Comparison of ENCODE assay signal across 20 cellular contexts in the genomic region with DNA sequence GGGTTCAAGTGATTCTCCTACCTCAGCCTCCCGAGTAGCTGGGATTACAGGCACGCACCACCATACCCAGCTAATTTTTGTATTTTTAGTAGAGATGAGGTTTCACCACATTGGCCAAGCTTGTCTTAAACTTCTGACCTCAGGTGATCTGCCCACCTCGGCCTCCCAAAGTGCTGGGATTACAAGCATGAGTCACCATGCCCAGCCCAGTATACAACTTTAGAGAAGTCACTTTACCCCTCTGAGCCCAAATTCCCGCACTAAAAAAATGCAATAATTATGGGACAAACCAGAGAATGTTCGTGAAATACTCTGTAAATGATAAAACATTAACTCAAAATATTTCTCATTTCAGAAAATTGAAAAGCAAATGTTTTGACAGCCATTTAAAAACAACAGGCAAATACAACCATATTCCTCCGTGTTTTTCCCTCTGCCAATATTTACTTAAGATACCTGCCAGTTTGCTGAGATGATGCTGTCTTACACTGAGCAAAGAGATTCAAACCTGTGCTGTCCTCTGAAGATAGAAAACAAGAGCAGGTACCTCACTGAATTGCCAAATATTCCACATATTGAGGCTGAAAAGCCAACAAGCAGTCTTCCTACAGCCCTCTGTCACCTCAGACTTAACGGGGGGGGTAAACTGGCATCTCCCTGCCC.
"Had no signal": no experiment of that assay in that cellular context is flagged by ENCODE, and none has a peak within 500 bp of the region (broad histone marks: within the 10 kb centered on the region; RNA-seq: fewer than 3 reads in every experiment).

No MANE protein-coding gene starts in this region.

- H3K36me3 ChIP-seq: ovary had no signal

- H3K36me3 Mint-ChIP-seq: activated naive CD8-positive, alpha-beta T cell; naive thymus-derived CD4-positive, alpha-beta T cell; stimulated activated naive B cell treated with anti-CD40 and anti-IgM and Interleukin-4, amounts not matched to agents 10 μg/mL and 1 μg/mL and 100 μg/mL, for 72 hours had no signal

- H3K9me3 ChIP-seq: ovary, psoas muscle, stomach, tibial nerve had no signal

- H3K27me3 Mint-ChIP-seq: stimulated activated naive B cell treated with anti-CD40 and anti-IgM and Interleukin-4, amounts not matched to agents 10 μg/mL and 1 μg/mL and 100 μg/mL, for 72 hours had no signal

- H3K9me3 Mint-ChIP-seq: mesothelial cell of epicardium; stimulated activated naive B cell treated with anti-CD40 and anti-IgM and Interleukin-4, amounts not matched to agents 10 μg/mL and 1 μg/mL and 100 μg/mL, for 72 hours had no signal

- H3K4me3 Mint-ChIP-seq: activated naive CD8-positive, alpha-beta T cell; mesothelial cell of epicardium; naive thymus-derived CD4-positive, alpha-beta T cell; stimulated activated naive B cell treated with anti-CD40 and anti-IgM and Interleukin-4, amounts not matched to agents 10 μg/mL and 1 μg/mL and 100 μg/mL, for 72 hours had no signal

- H3K27ac ChIP-seq: ovary, psoas muscle had no signal

- H3K4me1 Mint-ChIP-seq: mesothelial cell of epicardium; stimulated activated naive B cell treated with anti-CD40 and anti-IgM and Interleukin-4, amounts not matched to agents 10 μg/mL and 1 μg/mL and 100 μg/mL, for 72 hours had no signal

- H3K27ac Mint-ChIP-seq: activated naive CD8-positive, alpha-beta T cell; mesothelial cell of epicardium; naive thymus-derived CD4-positive, alpha-beta T cell; stimulated activated naive B cell treated with anti-CD40 and anti-IgM and Interleukin-4, amounts not matched to agents 10 μg/mL and 1 μg/mL and 100 μg/mL, for 72 hours had no signal

- H3K27me3 ChIP-seq: ovary, stomach, tibial nerve had no signal

- DNase-seq: activated CD4-positive, alpha-beta T cell treated with anti-CD3 and anti-CD28 coated beads for 48 hours; activated CD4-positive, alpha-beta T cell treated with anti-CD3 and anti-CD28 coated beads, Interleukin-2, amount 50 U/mL, for 48 hours; activated CD8-positive, alpha-beta memory T cell treated with anti-CD3 and anti-CD28 coated beads for 24 hours; activated effector memory CD4-positive, alpha-beta T cell treated with Interleukin-2 at 50 U/mL for 16 hours; activated naive CD4-positive, alpha-beta T cell treated with Interleukin-2 at 50 U/mL for 16 hours; anterior cingulate cortex; dermis blood vessel endothelial cell; effector CD8-positive, alpha-beta T cell; islet precursor cell; naive thymus-derived CD4-positive, alpha-beta T cell; ovary; psoas muscle; stimulated activated CD4-positive, alpha-beta T cell treated with anti-CD3 and anti-CD28 coated beads, Interleukin-15, amount 100 ng/mL, for 24 hours; stimulated activated CD4-positive, alpha-beta T cell treated with anti-CD3 and anti-CD28 coated beads, Interleukin-2, amount 100 ng/mL, for 24 hours; stimulated activated naive B cell treated with anti-CD40 and anti-IgM and Interleukin-4, amounts not matched to agents 10 μg/mL and 1 μg/mL and 100 μg/mL, for 72 hours; stomach had no signal

- H3K4me3 ChIP-seq: ovary, psoas muscle, stomach, tibial nerve had no signal

- ATAC-seq: activated CD4-positive, CD25-positive, alpha-beta regulatory T cell treated with anti-CD3 and anti-CD28 coated beads, Interleukin-2, amount 50 U/mL, for 24 hours; naive thymus-derived CD4-positive, alpha-beta T cell; psoas muscle; stimulated activated naive B cell treated with anti-CD40 and anti-IgM and Interleukin-4, amounts not matched to agents 10 μg/mL and 1 μg/mL and 100 μg/mL, for 72 hours had no signal
